20 cellular contexts compared by ENCODE assay signal in genomic region chr17:61158372-61158771, GRCh38.
DNase-seq lines count a peak whose midpoint lies in the region; ATAC-seq, FAIRE-seq and TF ChIP-seq lines count a peak whose summit lies in the region.
"Had no signal": no experiment of that assay in that cellular context is flagged by ENCODE, and none has a peak within 500 bp of the region (broad histone marks: within the 10 kb centered on the region; RNA-seq: fewer than 3 reads in every experiment).

No MANE protein-coding gene starts in this region.

- H3K9ac ChIP-seq in IMR-90 (ENCODE audit: low read depth, low read length): peak overlapping the region; percentile 42; the same call in 1 of the 2 replicates
- H3K9ac ChIP-seq: parathyroid adenoma had no signal

- H3K9me1 ChIP-seq in IMR-90 (ENCODE audit: insufficient read depth, low read length): no peaks in the 10 kb centered on the region

- peak in 1 of 2 experiments; percentile 16 for DNase-seq in A549 (ENCODE audit: low read depth in 1 of 2, low spot score in 1 of 2)
- DNase-seq in IMR-90: no peak
- DNase-seq in fibroblast of villous mesenchyme (ENCODE audit: low read depth): peak; percentile 30
- DNase-seq in cerebellum (ENCODE audit: low spot score): no peak
- DNase-seq in SHP77 treated with DMSO at 0.1 percent for 48 hours (lab: John Stamatoyannopoulos, UW): no peak
- no peak for DNase-seq in stomach
- DNase-seq: activated CD4-positive, alpha-beta T cell treated with anti-CD3 and anti-CD28 coated beads, Interleukin-2, amount 10 ng/mL, durations not matched to agents 24 days and 14 days; CD4-positive, CD25-positive, alpha-beta regulatory T cell; cerebellar nuclear complex; effector CD8-positive, alpha-beta T cell; MM.1S; naive thymus-derived CD8-positive, alpha-beta T cell; NCI-H82; SIG-M5; T-helper 17 cell had no signal

- CTCF ChIA-PET in A549 (lab: Yijun Ruan, JAX): interaction anchor here (1.0 to 1.7 kb wide), 4 partner anchors 24 to 243 kb away, joined by 3 to 5 read pairs (median 4); no protein-coding TSS in a partner anchor
- CTCF ChIA-PET in IMR-90 (lab: Yijun Ruan, JAX): interaction anchor here (0.6 to 1.4 kb wide), 2 partner anchors 8 to 886 kb away, joined by 3 read pairs; no protein-coding TSS in a partner anchor

- H3K4me1 ChIP-seq in A549 (peaks cover 52% of the 10 kb centered on the region), IMR-90 (ENCODE audit: control insufficient read depth, insufficient read depth, low read length) (peaks cover 9% of the 10 kb centered on the region), stomach (peaks cover 0 to 25% (median 9%) of the 10 kb centered on the region in 4 donors)
- H3K4me1 ChIP-seq: parathyroid adenoma had no signal

- no peak for TF ChIP-seq POLR2A in A549 (IDR thresholded peaks at IDR 0.05; ENCODE audit: low read length)
- no peak for TF ChIP-seq POLR2A in IMR-90 (IDR thresholded peaks at IDR 0.05; ENCODE audit: low read depth, low read length)
- TF ChIP-seq POLR2A in stomach (IDR thresholded peaks at IDR 0.05): no peak

- POLR2A ChIA-PET in A549 (lab: Yijun Ruan, JAX) (interaction anchor here (0.9 kb wide), 1 partner anchor 43 kb away, joined by 3 read pairs; no protein-coding TSS in a partner anchor), IMR-90 (lab: Charles Lee; ENCODE audit: unreplicated experiment) (no interaction called here)

- no peak for TF ChIP-seq RAD21 in A549 (conservative IDR thresholded peaks at IDR 0.05 in 1 of 2, IDR thresholded peaks at IDR 0.05 in 1 of 2)
- TF ChIP-seq RAD21 in IMR-90 (IDR thresholded peaks at IDR 0.05; ENCODE audit: low read length): no peak

- in situ Hi-C loops in IMR-90 (cut with MboI; ENCODE audit: low sequenced_read_pairs): no loop called here

- peak overlapping the region; percentile 79 for H3K4me2 ChIP-seq in A549
- peak overlapping the region; percentile 77 for H3K4me2 ChIP-seq in IMR-90 (ENCODE audit: low read depth, low read length)

- H3K27me3 ChIP-seq in IMR-90 (ENCODE audit: control insufficient read depth, insufficient read depth, low read length): no peaks in the 10 kb centered on the region
- H3K27me3 ChIP-seq in stomach: no peaks in the 10 kb centered on the region

- no peak for FAIRE-seq in A549 (lab: Jason Lieb, UNC)

- H3K36me3 ChIP-seq in IMR-90 (ENCODE audit: control insufficient read depth, insufficient read depth, low read length) (no peaks in the 10 kb centered on the region), stomach (no peaks in the 10 kb centered on the region)

- TF ChIP-seq EP300 in A549 (IDR thresholded peaks at IDR 0.05) (no peak), stomach (IDR thresholded peaks at IDR 0.05) (no peak)

- no peak overlapping the region; the same call in 1 of the 2 replicates for H3K4ac ChIP-seq in IMR-90 (ENCODE audit: low read depth, low read length)

- peak overlapping the region; percentile 76 for H2BK5ac ChIP-seq in IMR-90 (ENCODE audit: low read depth, low read length, poor library complexity, severe bottlenecking)

- H2AK9ac ChIP-seq in IMR-90 (replicated peaks; ENCODE audit: low read depth, low read length, poor library complexity): no peak overlapping the region

- H2BK20ac ChIP-seq in IMR-90 (ENCODE audit: low read depth, low read length): peak overlapping the region; percentile 5; the same call in 1 of the 2 replicates

- H2BK120ac ChIP-seq in IMR-90 (ENCODE audit: low read depth, low read length): peak overlapping the region; percentile 3; the same call in 1 of the 2 replicates

- peak overlapping the region; percentile 47 for H3K18ac ChIP-seq in IMR-90 (ENCODE audit: low read depth, low read length)

- no peak overlapping the region for H2AFZ ChIP-seq in IMR-90 (replicated peaks; ENCODE audit: low read length, poor library complexity)
- H2AFZ ChIP-seq: parathyroid adenoma had no signal

- no peaks in the 10 kb centered on the region for H4K20me1 ChIP-seq in IMR-90 (ENCODE audit: insufficient read depth, low read length)

- peak overlapping the region in 1 of 2 experiments; percentile 26; a peak in 1 of 4 replicates for H4K8ac ChIP-seq in IMR-90 (ENCODE audit: low read depth in 2 of 2, low read length in 2 of 2)

- ATAC-seq in A549: no peak
- no peak for ATAC-seq in IMR-90 (ENCODE audit: low read depth)
- ATAC-seq in SK-N-SH treated with all-trans-retinoic acid at 6 μM for 48 hours: no peak
- no peak for ATAC-seq in HG03097 (IDR thresholded peaks at IDR 0.05; ENCODE audit: low FRiP score, unreplicated experiment)
- ATAC-seq: activated naive CD4-positive, alpha-beta T cell treated with anti-CD3 and anti-CD28 coated beads, Interleukin-2, amount 50 U/mL, for 72 hours; naive thymus-derived CD8-positive, alpha-beta T cell; sciatic nerve; T-helper 17 cell had no signal

- no peak overlapping the region for H2AK5ac ChIP-seq in IMR-90 (ENCODE audit: low read depth, low read length)

- H4K91ac ChIP-seq in IMR-90 (ENCODE audit: insufficient read depth, low read depth, low read length): no peak overlapping the region

- H3K79me1 ChIP-seq in IMR-90 (ENCODE audit: low read depth in 1 of 2, low read length in 2 of 2): peaks cover 0 to 2% of the 10 kb centered on the region in 2 experiments; a peak in 1 of 4 replicates

- H4K5ac ChIP-seq in IMR-90 (ENCODE audit: low read depth, low read length): peak overlapping the region; percentile 39; the same call in 1 of the 2 replicates

- no peak overlapping the region; the same call in 1 of the 2 replicates for H3K14ac ChIP-seq in IMR-90 (replicated peaks; ENCODE audit: low read depth, low read length)

- no TSS peak for BruUV-seq in IMR-90 (replicated peaks; lab: Mats Ljungman, UMichigan)

- intact Hi-C loops in IMR-90 (cut with micrococcal nuclease) (loop anchor here (5.0 to 10.0 kb wide), 4 partner anchors 39 to 434 kb away; partner anchors contain the start of gene TBX2), stomach (cut with DNase I; ENCODE audit: low total_unique reads) (no loop called here)

- H3K4me3 ChIP-seq in A549: peak overlapping the region; percentile 33; the same call in 2 of the 3 replicates
- no peak overlapping the region for H3K4me3 ChIP-seq in IMR-90 (ENCODE audit: insufficient read depth, low read depth, low read length)
- H3K4me3 ChIP-seq in fibroblast of villous mesenchyme (ENCODE audit: low read depth, low read length): peak overlapping the region; percentile 10
- H3K4me3 ChIP-seq in stomach: no peak overlapping the region

- peak overlapping the region; percentile 54; the same call in 1 of the 2 replicates for H3K23ac ChIP-seq in IMR-90 (ENCODE audit: low read depth, low read length)

- 15% methylated on average over 3 of the region's 3 CpGs for WGBS in A549 (ENCODE audit: missing lambda C conversion rate)
- no CpG with 5 or more reads among the region's 3 CpGs for WGBS in IMR-90 (ENCODE audit: extremely low coverage in 2 of 2, insufficient read length in 1 of 2), 2 experiments
- 51 to 75% (median 52%) methylated on average over 3 of the region's 3 CpGs for WGBS in stomach, 5 donors

- H2BK15ac ChIP-seq in IMR-90 (ENCODE audit: low read depth, low read length): no peak overlapping the region

- dilution Hi-C loops in IMR-90 (cut with HindIII; ENCODE audit: low sequenced_read_pairs, unreplicated experiment): no loop called here

- H3K56ac ChIP-seq in IMR-90 (ENCODE audit: extremely low read depth, insufficient read depth, low read length): no peak overlapping the region

- H3K9me3 ChIP-seq in A549 (no peaks in the 10 kb centered on the region), IMR-90 (ENCODE audit: control insufficient read depth, insufficient read depth, low read length) (no peaks in the 10 kb centered on the region), stomach (no peaks in the 10 kb centered on the region)

- H3K27ac ChIP-seq in A549: peak overlapping the region; percentile 70 to 85; a peak in 5 of 6 replicates
- peak overlapping the region; percentile 54; the same call in 1 of the 2 replicates for H3K27ac ChIP-seq in IMR-90 (ENCODE audit: insufficient read depth, low read length)
- H3K27ac ChIP-seq in stomach: no peak overlapping the region
- H3K27ac ChIP-seq: parathyroid adenoma had no signal

- TF ChIP-seq CTCF in A549 (IDR thresholded peaks at IDR 0.05): no peak
- no peak for TF ChIP-seq CTCF in IMR-90 (conservative IDR thresholded peaks at IDR 0.05; ENCODE audit: low read depth, low read length)
- no peak for TF ChIP-seq CTCF in fibroblast of villous mesenchyme (IDR thresholded peaks at IDR 0.05; ENCODE audit: insufficient read depth, low read depth, low read length)
- TF ChIP-seq CTCF in stomach (IDR thresholded peaks at IDR 0.05): no peak

TF ChIP-seq in A549, 52 proteins besides CTCF, POLR2A, EP300 and RAD21:
- TF ChIP-seq FOSB (CRISPR knock-in tag; IDR thresholded peaks at IDR 0.05): no peak
- peak; percentile 31; the same call in 1 of the 2 replicates for TF ChIP-seq GATA3 (IDR thresholded peaks at IDR 0.05; ENCODE audit: borderline replicate concordance)
- peak; percentile 64 to 69; a peak in 3 of 4 replicates for TF ChIP-seq CEBPB (IDR thresholded peaks at IDR 0.05)

TF ChIP-seq in IMR-90, 13 proteins besides CTCF, POLR2A, EP300 and RAD21 (continues in another document):
- no peak for TF ChIP-seq USF2 (IDR thresholded peaks at IDR 0.05; ENCODE audit: low read depth, low read length)
- TF ChIP-seq SMC3 (IDR thresholded peaks at IDR 0.05; ENCODE audit: low read depth, low read length): no peak

TF ChIP-seq in SK-N-SH treated with all-trans-retinoic acid at 6 μM for 48 hours, 23 proteins besides CTCF, POLR2A, EP300 and RAD21:
- no peak for TF ChIP-seq ISL1 (CRISPR knock-in tag; IDR thresholded peaks at IDR 0.05)
- TF ChIP-seq CREB5 (CRISPR knock-in tag; IDR thresholded peaks at IDR 0.05; ENCODE audit: low read depth): 0 out of 2 replicates have a peak, but pooled peaks have one; percentile 27
- no peak for TF ChIP-seq ESRRG (CRISPR knock-in tag; IDR thresholded peaks at IDR 0.05)
- peak; percentile 52; the same call in 1 of the 2 replicates for TF ChIP-seq ZFP30 (CRISPR knock-in tag; IDR thresholded peaks at IDR 0.05)
- 0 out of 2 replicates have a peak, but pooled peaks have one; percentile 12 for TF ChIP-seq ZNF8 (CRISPR knock-in tag; IDR thresholded peaks at IDR 0.05)

Comparison
In these comparisons a context has a peak if more than half of its experiments do, and no peak if none do; other contexts are left out.
1. H3K27ac ChIP-seq: peak in A549 (2 of 2) and IMR-90 (single experiment); none in stomach (0 of 5).
2. H3K4me3 ChIP-seq: peak in A549 (single experiment) and fibroblast of villous mesenchyme (single experiment); none in IMR-90 (single experiment) and stomach (0 of 4).